Comparison of ENCODE assay signal across 8 cellular contexts in genomic region chr1:164786980-164787833, GRCh38.
DNase-seq lines count a peak whose midpoint lies in the region; ATAC-seq and TF ChIP-seq lines count a peak whose summit lies in the region.

No MANE protein-coding gene starts in this region.

- peaks cover 6% of the 10 kb centered on the region for H3K27me3 Mint-ChIP-seq in activated CD4-positive, alpha-beta T cell treated with anti-CD3 and anti-CD28 coated beads for 36 hours

- H3K4me3 ChIP-seq in BJ (ENCODE audit: low read depth, low read length), result no peak overlapping the region
- no peak overlapping the region for H3K4me3 ChIP-seq in coronary artery
- no peak overlapping the region for H3K4me3 ChIP-seq in left lung

- POLR2A ChIA-PET in BJ (lab: Charles Lee), result interaction anchor here (0.6 kb wide), 1 partner anchor 156 kb away, joined by 4 read pairs; no protein-coding TSS in a partner anchor
- POLR2A ChIA-PET in activated CD4-positive, alpha-beta T cell treated with anti-CD3 and anti-CD28 coated beads for 36 hours (lab: Charles Lee), result interaction anchor here (0.6 kb wide), 1 partner anchor 297 kb away, joined by 4 read pairs; no protein-coding TSS in a partner anchor

- intact Hi-C loops in activated CD4-positive, alpha-beta T cell treated with anti-CD3 and anti-CD28 coated beads for 36 hours (cut with DNase I, micrococcal nuclease), result loop anchor here (1.0 to 10.0 kb wide), 6 partner anchors 112 to 1425 kb away; no protein-coding TSS in a partner anchor
- intact Hi-C loops in left lung (cut with DNase I), result no loop called here

- no peaks in the 10 kb centered on the region for H3K27me3 ChIP-seq in BJ (ENCODE audit: control insufficient read depth, insufficient read depth, low read length)
- no peaks in the 10 kb centered on the region for H3K27me3 ChIP-seq in left lung

- TF ChIP-seq CTCF in BJ (IDR thresholded peaks at IDR 0.05; ENCODE audit: insufficient read depth, low read depth, low read length) (peak; percentile 94), coronary artery (IDR thresholded peaks at IDR 0.05) (peak; percentile 90), left lung (IDR thresholded peaks at IDR 0.05) (peak; percentile 79 to 90)

- peak; percentile 98 for ATAC-seq in HG03342 (IDR thresholded peaks at IDR 0.05; ENCODE audit: unreplicated experiment)
- ATAC-seq in activated CD4-positive, alpha-beta T cell treated with anti-CD3 and anti-CD28 coated beads for 36 hours, result peak; percentile 68
- peak; percentile 98 for ATAC-seq in left lung

- no peak overlapping the region for H3K27ac Mint-ChIP-seq in activated CD4-positive, alpha-beta T cell treated with anti-CD3 and anti-CD28 coated beads for 36 hours

- H3K4me3 Mint-ChIP-seq in activated CD4-positive, alpha-beta T cell treated with anti-CD3 and anti-CD28 coated beads for 36 hours, result no peak overlapping the region

- H3K36me3 Mint-ChIP-seq in activated CD4-positive, alpha-beta T cell treated with anti-CD3 and anti-CD28 coated beads for 36 hours (ENCODE audit: low read depth), result no peaks in the 10 kb centered on the region

- no peaks in the 10 kb centered on the region for H3K9me3 Mint-ChIP-seq in activated CD4-positive, alpha-beta T cell treated with anti-CD3 and anti-CD28 coated beads for 36 hours (ENCODE audit: low read depth)

- H3K4me1 Mint-ChIP-seq in activated CD4-positive, alpha-beta T cell treated with anti-CD3 and anti-CD28 coated beads for 36 hours, result peaks cover 4% of the 10 kb centered on the region

- H3K36me3 ChIP-seq in BJ (ENCODE audit: control insufficient read depth, insufficient read depth, low read length) (no peaks in the 10 kb centered on the region), left lung (no peaks in the 10 kb centered on the region)

- H3K4me1 ChIP-seq in left lung, result peaks cover 6 to 17% of the 10 kb centered on the region in 2 donors

- CTCF ChIA-PET in BJ (lab: Yijun Ruan, JAX), result interaction anchor here (0.6 to 4.4 kb wide), 49 partner anchors 9 to 1253 kb away, joined by 3 to 36 read pairs (median 4); partner anchors contain the start of gene PBX1
- CTCF ChIA-PET in activated CD4-positive, alpha-beta T cell treated with anti-CD3 and anti-CD28 coated beads for 36 hours (lab: Charles Lee), result interaction anchor here (0.6 to 2.4 kb wide), 12 partner anchors 10 to 1377 kb away, joined by 3 to 8 read pairs (median 3); no protein-coding TSS in a partner anchor

- H3K27ac ChIP-seq in coronary artery (no peak overlapping the region), left lung (no peak overlapping the region)

- DNase-seq in BJ (ENCODE audit: low read depth), result no peak
- peak; percentile 69 for DNase-seq in GM19238 (ENCODE audit: insufficient read length, low spot score)
- peak; percentile 91 for DNase-seq in NCI-H345 (lab: John Stamatoyannopoulos, UW)
- DNase-seq in activated CD4-positive, alpha-beta T cell treated with anti-CD3 and anti-CD28 coated beads for 36 hours, result peak; percentile 74
- peak; percentile 88 for DNase-seq in coronary artery (ENCODE audit: low spot score)
- peak; percentile 76 to 83 for DNase-seq in left lung
- DNase-seq in stimulated activated CD4-positive, alpha-beta T cell treated with anti-CD3 and anti-CD28 coated beads, Interleukin-4, amount 100 ng/mL, for 4 hours, result peak; percentile 28 to 40

- H3K9me3 ChIP-seq in left lung, result no peaks in the 10 kb centered on the region

Comparison
In these comparisons a context has a peak if more than half of its experiments do, and no peak if none do; other contexts are left out.
1. intact Hi-C loops: an anchor here in activated CD4-positive, alpha-beta T cell treated with anti-CD3 and anti-CD28 coated beads for 36 hours (1.0 to 10.0 kb wide); none called in left lung.